8 cellular contexts compared by ENCODE assay signal in the genomic region with DNA sequence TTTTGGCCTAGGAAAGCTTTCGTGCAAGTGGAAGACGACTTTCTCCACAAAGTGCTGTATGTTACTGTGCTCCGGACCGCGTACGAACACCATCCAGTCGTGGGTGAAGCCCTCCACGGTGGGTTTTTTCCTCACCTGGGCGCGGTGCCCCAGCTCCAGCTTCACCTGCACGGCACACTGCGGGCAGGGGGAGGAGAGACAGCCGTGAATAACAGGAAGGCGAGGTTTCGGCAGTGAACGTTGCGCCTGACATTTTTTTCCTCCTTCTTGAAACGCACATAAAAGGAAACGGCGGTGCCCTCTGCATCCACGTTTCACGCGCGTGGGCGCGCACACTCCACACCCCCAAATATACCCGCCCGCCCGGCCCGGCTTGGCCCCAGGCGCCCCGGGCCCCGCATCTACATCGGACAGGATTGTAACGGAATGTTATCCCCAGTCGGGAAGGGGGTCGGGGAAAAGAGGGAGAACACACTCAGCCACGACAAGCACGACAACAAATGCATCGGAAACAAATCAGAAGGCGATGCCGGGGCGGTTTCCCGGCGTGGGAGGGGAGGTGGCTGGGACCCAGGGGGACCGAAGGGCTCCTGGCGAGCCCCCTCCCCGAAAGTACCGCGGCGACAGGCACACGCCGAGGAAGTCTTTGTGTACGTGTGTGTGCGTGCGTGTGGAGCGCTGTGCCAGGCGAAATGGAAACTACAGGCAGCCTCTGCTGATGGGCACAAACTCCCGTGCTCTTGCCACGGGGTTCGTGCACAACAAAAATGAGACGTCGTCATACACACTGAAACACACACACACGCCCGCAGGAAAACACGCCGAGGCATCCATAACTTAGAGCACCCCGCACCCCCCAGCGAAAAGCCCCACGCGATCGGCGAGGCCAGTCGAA. TPM values are rescaled to one million over a fixed set of nuclear protein-coding genes. Genes with fewer than 3 reads are reported as not detected.
DNase-seq lines count a peak whose midpoint lies in the region; ATAC-seq, FAIRE-seq and TF ChIP-seq lines count a peak whose summit lies in the region.

No MANE protein-coding gene starts in this region.

- FAIRE-seq in bronchial epithelial cell (lab: Jason Lieb, UNC) (no peak), keratinocyte (lab: Jason Lieb, UNC) (no peak)

- ATAC-seq in GM18907 (IDR thresholded peaks at IDR 0.05; ENCODE audit: unreplicated experiment), result no peak

- H3K4me2 ChIP-seq in keratinocyte (ENCODE audit: control insufficient read depth, extremely low read depth, insufficient read depth, low read depth, low read length), result peak overlapping the region; percentile 98

- peak overlapping the region; percentile 92 for H2AFZ ChIP-seq in keratinocyte (ENCODE audit: control insufficient read depth, low read length)

- H3K27me3 ChIP-seq in bronchial epithelial cell (ENCODE audit: control insufficient read depth, insufficient read depth, low read length) (no peaks in the 10 kb centered on the region), keratinocyte (ENCODE audit: control insufficient read depth, extremely low read depth, insufficient read depth, low read length) (peaks cover 6% of the 10 kb centered on the region)

- dilution Hi-C loops in keratinocyte (cut with MboI; ENCODE audit: extremely low pct_ligation_motif_present, low sequenced_read_pairs), result no loop called here

- H3K9me1 ChIP-seq in keratinocyte (ENCODE audit: control insufficient read depth, extremely low read depth, insufficient read depth, low read length), result no peaks in the 10 kb centered on the region

- H3K36me3 ChIP-seq in bronchial epithelial cell (ENCODE audit: control insufficient read depth, insufficient read depth, low read length) (no peaks in the 10 kb centered on the region), keratinocyte (ENCODE audit: control insufficient read depth in 2 of 2, extremely low read depth in 1 of 2, insufficient read depth in 2 of 2, low read length in 2 of 2) (no peaks in the 10 kb centered on the region)

- TF ChIP-seq CTCF in bronchial epithelial cell (IDR thresholded peaks at IDR 0.05; ENCODE audit: insufficient read depth, low read length, severe bottlenecking) (no peak), keratinocyte (optimal IDR thresholded peaks at IDR 0.05 in 1 of 3, IDR thresholded peaks at IDR 0.05 in 1 of 3, conservative IDR thresholded peaks at IDR 0.05 in 1 of 3; ENCODE audit: extremely low read depth in 1 of 3, insufficient read depth in 2 of 3, low read length in 3 of 3) (no peak)

- H4K20me1 ChIP-seq in keratinocyte (ENCODE audit: control insufficient read depth, extremely low read depth, insufficient read depth, low read length), result no peaks in the 10 kb centered on the region

- H3K4me1 ChIP-seq in keratinocyte (ENCODE audit: control insufficient read depth, extremely low read depth, insufficient read depth, low read length), result peaks cover 12% of the 10 kb centered on the region

- peak overlapping the region; percentile 77 for H3K9ac ChIP-seq in keratinocyte (ENCODE audit: control insufficient read depth, extremely low read depth, insufficient read depth, low read length)

- H3K4me3 ChIP-seq in bronchial epithelial cell (ENCODE audit: low read depth, low read length), result peak overlapping the region; percentile 86
- H3K4me3 ChIP-seq in keratinocyte (ENCODE audit: control insufficient read depth in 2 of 3, extremely low read depth in 1 of 3, insufficient read depth in 2 of 3, low read depth in 1 of 3, low read length in 3 of 3), result peak overlapping the region; percentile 78 to 93 (median 90)

- H3K27ac ChIP-seq in keratinocyte (ENCODE audit: control insufficient read depth, insufficient read depth, low read length), result peak overlapping the region; percentile 24

- peaks cover 4% of the 10 kb centered on the region for H3K79me2 ChIP-seq in keratinocyte (ENCODE audit: control insufficient read depth, insufficient read depth, low read length)

- H3K9me3 ChIP-seq in keratinocyte (ENCODE audit: control insufficient read depth, low read depth, low read length), result no peaks in the 10 kb centered on the region

- peak; percentile 67 for DNase-seq in NCI-H748 (lab: John Stamatoyannopoulos, UW; ENCODE audit: unreplicated experiment)
- no peak for DNase-seq in NCI-H748 treated with DMSO at 0.1 percent for 48 hours (lab: John Stamatoyannopoulos, UW)
- DNase-seq in UCSD-AML1 (lab: John Stamatoyannopoulos, UW; ENCODE audit: unreplicated experiment), result peak; percentile 60
- no peak for DNase-seq in bronchial epithelial cell (ENCODE audit: low read depth)
- DNase-seq in keratinocyte (ENCODE audit: low read depth, low spot score), result no peak
- peak; percentile 27 to 41 (median 27) for DNase-seq in stimulated activated CD4-positive, alpha-beta T cell treated with anti-CD3 and anti-CD28 coated beads, Interleukin-12 subunit alpha, Interleukin-12 subunit beta, amount 100 ng/mL, for 48 hours (ENCODE audit: low read depth in 2 of 3, low spot score in 1 of 3)
- DNase-seq in H4 (ENCODE audit: low spot score), result no peak

RNA-seq across cellular contexts. Expression of gene MLLT3, which starts 1.4 kb away (rescaled TPM):
- total RNA-seq in bronchial epithelial cell, result 15.8 and 30.1 TPM in 2 replicates
- 10.6 to 17.0 TPM (median 15.1 TPM) in 3 replicates for polyA plus RNA-seq in keratinocyte
- 8.2 TPM for polyA plus RNA-seq in keratinocyte (2011; ENCODE audit: low read depth)
- 14.0 and 25.0 TPM in 2 replicates for polyA plus RNA-seq in keratinocyte (2011; cell fraction: cytosol; rRNA removed)
- polyA plus RNA-seq in keratinocyte (2011; cell fraction: nucleus; rRNA removed), result 10.9 and 11.1 TPM in 2 replicates
- 10.8 and 11.3 TPM in 2 replicates for polyA plus RNA-seq in keratinocyte (2012; ENCODE audit: low replicate concordance)
- polyA minus RNA-seq in keratinocyte, result 9.1 to 19.1 TPM (median 11.9 TPM) in 3 replicates
- polyA minus RNA-seq in keratinocyte (2011; cell fraction: cytosol; rRNA and poly(A)+ RNA removed), result 9.8 TPM
- polyA minus RNA-seq in keratinocyte (2011; cell fraction: nucleus; rRNA and poly(A)+ RNA removed), result 6.0 and 11.6 TPM in 2 replicates
- 8.9 and 10.2 TPM in 2 replicates for total RNA-seq in H4 (2014; rRNA removed; shearing (Covaris generic))

Comparison
In these comparisons a context has a peak if more than half of its experiments do, and no peak if none do; other contexts are left out.
1. DNase-seq: peak in NCI-H748 (single experiment), UCSD-AML1 (single experiment) and stimulated activated CD4-positive, alpha-beta T cell treated with anti-CD3 and anti-CD28 coated beads, Interleukin-12 subunit alpha, Interleukin-12 subunit beta, amount 100 ng/mL, for 48 hours (3 of 3); none in NCI-H748 treated with DMSO at 0.1 percent for 48 hours (single experiment), bronchial epithelial cell (single experiment), keratinocyte (single experiment) and H4 (single experiment).